In genomic region chr7:98346515-98347069, GRCh38 we compare ENCODE assay signal across 21 cellular contexts. TPM values are rescaled to one million over a fixed set of nuclear protein-coding genes. Genes with fewer than 3 reads are reported as not detected.
DNase-seq lines count a peak whose midpoint lies in the region; ATAC-seq, FAIRE-seq and TF ChIP-seq lines count a peak whose summit lies in the region.
"Had no signal": no experiment of that assay in that cellular context is flagged by ENCODE, and none has a peak within 500 bp of the region (broad histone marks: within the 10 kb centered on the region; RNA-seq: fewer than 3 reads in every experiment).

No MANE protein-coding gene starts in this region.

- no peak for TF ChIP-seq RAD21 in GM12878 (IDR thresholded peaks at IDR 0.05; ENCODE audit: insufficient read depth, low read depth, low read length)

- H3K4me2 ChIP-seq in mammary epithelial cell (ENCODE audit: insufficient read depth, low read depth, low read length), result no peak overlapping the region
- peak overlapping the region; percentile 21; the same call in 1 of the 2 replicates for H3K4me2 ChIP-seq in GM12878 (ENCODE audit: control insufficient read depth, insufficient read depth)
- no peak overlapping the region for H3K4me2 ChIP-seq in osteoblast (ENCODE audit: insufficient read depth, low read length)

- peak overlapping the region; percentile 66 for H3K27ac Mint-ChIP-seq in MCF 10A (ENCODE audit: low read depth, unreplicated experiment)
- H3K27ac Mint-ChIP-seq: B cell, CD14-positive monocyte had no signal

- peaks cover 4% of the 10 kb centered on the region for H3K4me1 Mint-ChIP-seq in MCF 10A (ENCODE audit: insufficient read depth, unreplicated experiment)
- H3K4me1 Mint-ChIP-seq: B cell; CD14-positive monocyte; CD8-positive, alpha-beta memory T cell had no signal

- ATAC-seq in GM12878, result peak; percentile 70

- TF ChIP-seq POLR2A in GM12878 (IDR thresholded peaks at IDR 0.05; ENCODE audit: low read depth, low read length), result no peak
- TF ChIP-seq POLR2A in H54 (IDR thresholded peaks at IDR 0.05; ENCODE audit: low read depth, low read length), result no peak

- FAIRE-seq in GM12878 (lab: Jason Lieb, UNC) (peak; percentile 61), H54 (lab: Jason Lieb, UNC) (no peak)

- BruUV-seq in MCF 10A (replicated peaks; lab: Mats Ljungman, UMichigan), result no TSS peak
- BruUV-seq in mammary epithelial cell (replicated peaks; lab: Mats Ljungman, UMichigan), result no TSS peak
- BruUV-seq in GM12878 (replicated peaks; lab: Mats Ljungman, UMichigan), result no TSS peak

- intact Hi-C loops in MCF 10A (cut with micrococcal nuclease) (no loop called here), mammary epithelial cell (cut with micrococcal nuclease) (no loop called here), GM12878 (cut with micrococcal nuclease; ENCODE audit: unreplicated experiment) (no loop called here)

- H3K79me2 ChIP-seq in mammary epithelial cell (ENCODE audit: insufficient read depth, low read length) (peaks cover 91% of the 10 kb centered on the region), GM12878 (ENCODE audit: control insufficient read depth, insufficient read depth, low read length) (no peaks in the 10 kb centered on the region; the same call in 1 of the 2 replicates), osteoblast (ENCODE audit: insufficient read depth, low read length) (no peaks in the 10 kb centered on the region)

- POLR2A ChIA-PET in MCF 10A (lab: Yijun Ruan, JAX) (interaction anchor here (0.8 to 1.2 kb wide), 2 partner anchors 10 to 59 kb away, joined by 4 read pairs; no protein-coding TSS in a partner anchor), GM12878 (lab: Charles Lee) (interaction anchor here (1.4 kb wide), 1 partner anchor 54 kb away, joined by 5 read pairs; the partner anchor contains the start of gene BAIAP2L1)

- H3K36me3 Mint-ChIP-seq in MCF 10A (ENCODE audit: insufficient read depth, unreplicated experiment), result peaks cover 6% of the 10 kb centered on the region
- H3K36me3 Mint-ChIP-seq: CD14-positive monocyte; CD8-positive, alpha-beta memory T cell had no signal

- H3K9me3 ChIP-seq in mammary epithelial cell (replicated peaks; ENCODE audit: insufficient read depth, low read length) (no peaks in the 10 kb centered on the region), GM12878 (replicated peaks; ENCODE audit: control insufficient read depth, insufficient read depth, low read length) (no peaks in the 10 kb centered on the region; the same call in 2 of the 3 replicates), osteoblast (ENCODE audit: low read depth, low read length) (peaks cover 2% of the 10 kb centered on the region)

- no peaks in the 10 kb centered on the region for H3K27me3 Mint-ChIP-seq in MCF 10A (ENCODE audit: insufficient read depth, unreplicated experiment)

- RAD21 ChIA-PET in GM12878 (lab: Charles Lee; ENCODE audit: unreplicated experiment), result no interaction called here

- no peak overlapping the region for H2AFZ ChIP-seq in mammary epithelial cell (ENCODE audit: low read depth, low read length)
- H2AFZ ChIP-seq in GM12878 (ENCODE audit: control insufficient read depth, low read depth, low read length), result no peak overlapping the region
- peak overlapping the region; percentile 0 for H2AFZ ChIP-seq in osteoblast (ENCODE audit: low read length)

- dilution Hi-C loops in mammary epithelial cell (cut with HindIII; ENCODE audit: low sequenced_read_pairs), result no loop called here

- H3K36me3 ChIP-seq in mammary epithelial cell (ENCODE audit: insufficient read depth, low read length), result peaks cover 4% of the 10 kb centered on the region
- peaks cover 0 to 2% of the 10 kb centered on the region in 2 experiments; a peak in 2 of 4 replicates for H3K36me3 ChIP-seq in GM12878 (ENCODE audit: control insufficient read depth in 2 of 2, insufficient read depth in 2 of 2, low read length in 1 of 2)
- no peaks in the 10 kb centered on the region for H3K36me3 ChIP-seq in osteoblast (ENCODE audit: insufficient read depth, low read length)

- H3K4me3 ChIP-seq in mammary epithelial cell (replicated peaks in 1 of 3; ENCODE audit: insufficient read depth in 1 of 3, low read depth in 2 of 3, low read length in 3 of 3), result no peak overlapping the region
- H3K4me3 ChIP-seq in GM12878, result no peak overlapping the region
- H3K4me3 ChIP-seq in osteoblast (ENCODE audit: insufficient read depth, low read length), result no peak overlapping the region

- H3K9me3 Mint-ChIP-seq in MCF 10A (ENCODE audit: unreplicated experiment), result no peaks in the 10 kb centered on the region
- H3K9me3 Mint-ChIP-seq: CD14-positive monocyte; CD8-positive, alpha-beta memory T cell had no signal

- H4K20me1 ChIP-seq in mammary epithelial cell (ENCODE audit: insufficient read depth, low read length) (no peaks in the 10 kb centered on the region), GM12878 (ENCODE audit: control insufficient read depth, insufficient read depth) (no peaks in the 10 kb centered on the region), osteoblast (ENCODE audit: insufficient read depth, low read length) (no peaks in the 10 kb centered on the region)

- H3K27ac ChIP-seq in mammary epithelial cell (ENCODE audit: insufficient read depth, low read depth, low read length) (no peak overlapping the region), GM12878 (ENCODE audit: control insufficient read depth, insufficient read depth) (no peak overlapping the region), osteoblast (ENCODE audit: low read depth, low read length) (no peak overlapping the region)
- H3K27ac ChIP-seq: 22Rv1, RWPE1 had no signal

- DNase-seq in MCF 10A (ENCODE audit: unreplicated experiment) (no peak), mammary epithelial cell (no peak), GM12878 (ENCODE audit: low read depth, low spot score) (no peak), osteoblast (ENCODE audit: insufficient read length, low spot score, missing footprints) (no peak), NCI-H748 treated with DMSO at 0.1 percent for 48 hours (lab: John Stamatoyannopoulos, UW) (no peak), H54 (ENCODE audit: insufficient read length, low spot score) (no peak), nucleus accumbens (lab: John Stamatoyannopoulos, UW) (no peak)
- DNase-seq: CD8-positive, alpha-beta memory T cell; DMS 273 treated with DMSO at 0.1 percent for 48 hours; DMS79; EL; GDM1; KBM-7; MM.1S; NCI-H2029; NCI-H446; SHP77 treated with DMSO at 0.1 percent for 48 hours had no signal

- TF ChIP-seq CTCF in MCF 10A (IDR thresholded peaks at IDR 0.05; ENCODE audit: unreplicated experiment) (no peak), mammary epithelial cell (conservative IDR thresholded peaks at IDR 0.05 in 1 of 2, IDR thresholded peaks at IDR 0.05 in 1 of 2; ENCODE audit: extremely low read depth in 1 of 2, insufficient read depth in 1 of 2, low read depth in 1 of 2, low read length in 2 of 2) (no peak), GM12878 (IDR thresholded peaks at IDR 0.05 in 2 of 3, conservative IDR thresholded peaks at IDR 0.05 in 1 of 3; ENCODE audit: control insufficient read depth in 2 of 3, extremely low read depth in 1 of 3, insufficient read depth in 1 of 3, low read depth in 3 of 3, low read length in 3 of 3) (no peak), osteoblast (IDR thresholded peaks at IDR 0.05; ENCODE audit: extremely low read depth, low read depth, low read length) (no peak)

- in situ Hi-C loops in mammary epithelial cell (cut with MboI; ENCODE audit: low sequenced_read_pairs in 2 of 2) (no loop called here), GM12878 (cut with MboI) (no loop called here)

- H3K27me3 ChIP-seq in mammary epithelial cell (ENCODE audit: insufficient read depth, low read length), result no peaks in the 10 kb centered on the region
- no peaks in the 10 kb centered on the region for H3K27me3 ChIP-seq in GM12878 (replicated peaks in 1 of 2; ENCODE audit: control insufficient read depth in 2 of 2, insufficient read depth in 2 of 2, low read length in 1 of 2)
- H3K27me3 ChIP-seq in osteoblast (ENCODE audit: insufficient read depth, low read length), result no peaks in the 10 kb centered on the region

- TF ChIP-seq EP300 in GM12878 (IDR thresholded peaks at IDR 0.05; ENCODE audit: borderline replicate concordance in 1 of 2, control insufficient read depth in 1 of 2, low read depth in 2 of 2, low read length in 2 of 2), result no peak

- CTCF ChIA-PET in MCF 10A (lab: Yijun Ruan, JAX), result interaction anchor here (0.5 to 0.6 kb wide), 4 partner anchors 11 to 1581 kb away, joined by 3 to 6 read pairs (median 4); no protein-coding TSS in a partner anchor
- CTCF ChIA-PET in mammary epithelial cell (lab: Charles Lee; ENCODE audit: low non-redundant PET), result no interaction called here
- CTCF ChIA-PET in GM12878 (lab: Yijun Ruan, JAX), result interaction anchor here (1.1 kb wide), 1 partner anchor 28 kb away, joined by 3 read pairs; no protein-coding TSS in a partner anchor

- no peak overlapping the region for H3K4me3 Mint-ChIP-seq in MCF 10A (ENCODE audit: unreplicated experiment)
- H3K4me3 Mint-ChIP-seq: B cell; CD8-positive, alpha-beta memory T cell had no signal

- SMC1A ChIA-PET in GM12878 (lab: Charles Lee; ENCODE audit: uncharacterized antibody, unreplicated experiment), result interaction anchor here (1.2 kb wide), 1 partner anchor 42 kb away, joined by 3 read pairs; no protein-coding TSS in a partner anchor

- 92% methylated on average over 7 of the region's 7 CpGs for WGBS in mammary epithelial cell (ENCODE audit: low coverage, missing lambda C conversion rate)
- WGBS in GM12878 (ENCODE audit: insufficient coverage, insufficient replicate concordance, low lambda C conversion rate, missing lambda C conversion rate), result 27% methylated on average over 7 of the region's 7 CpGs

- H3K4me1 ChIP-seq in mammary epithelial cell (ENCODE audit: insufficient read depth, low read length) (no peaks in the 10 kb centered on the region), GM12878 (ENCODE audit: control insufficient read depth, insufficient read depth, low read length) (no peaks in the 10 kb centered on the region), osteoblast (ENCODE audit: insufficient read depth, low read length) (peaks cover under 1% of the 10 kb centered on the region)

- H3K9ac ChIP-seq in mammary epithelial cell (ENCODE audit: insufficient read depth, low read length) (no peak overlapping the region), GM12878 (ENCODE audit: control insufficient read depth, insufficient read depth, low read length) (no peak overlapping the region)

RNA-seq across cellular contexts. Expression of gene BAIAP2L1, which starts 54.3 kb away (rescaled TPM):
- total RNA-seq in MCF 10A (2022) (60.2 and 60.7 TPM in 2 replicates), mammary epithelial cell (10 to 100 TPM; 39.0 to 65.0 TPM), GM12878 (2014; rRNA removed) (23.8 and 24.9 TPM in 2 replicates), GM12878 (2014; rRNA removed; fragmentation: Illumina TruSeq; extraction: Trizol) (32.2 and 32.6 TPM in 2 replicates), GM12878 (2021) (49.5 and 49.9 TPM in 2 replicates), osteoblast (7.7 and 10.5 TPM in 2 replicates)
- polyA plus RNA-seq in mammary epithelial cell (36.4 TPM), GM12878 (2011; rRNA removed) (25.2 and 25.3 TPM in 2 replicates), GM12878 (2014; fragmentation: Illumina TruSeq; extraction: Trizol) (60.2 and 89.5 TPM in 2 replicates), GM12878 (2014; fragmentation: Nextera tagmentation; extraction: Ambion mirVana) (10 to 100 TPM in 1 of 2 experiments, 1 to 10 TPM in 1; 8.9 to 11.6 TPM), GM12878 (2014; rRNA removed) (38.7 and 40.3 TPM in 2 replicates), GM12878 (2016; fragmentation: Nextera tagmentation; extraction: Ambion mirVana) (10 to 100 TPM; 54.9 to 58.3 TPM)
- polyA minus RNA-seq in mammary epithelial cell, result 40.8 TPM
- 57.4 and 58.9 TPM in 2 replicates for total RNA-seq in GM12878 (2013; cell fraction: nucleolus; rRNA removed)
- polyA plus RNA-seq in GM12878 (2011; ENCODE audit: low read depth), result 17.1 TPM
- polyA plus RNA-seq in GM12878 (2011; cell fraction: cytosol; rRNA removed), result 23.8 and 25.3 TPM in 2 replicates
- 21.1 and 23.7 TPM in 2 replicates for polyA plus RNA-seq in GM12878 (2011; cell fraction: nucleus; rRNA removed)
- polyA plus RNA-seq in GM12878 (2012), result 23.9 and 25.8 TPM in 2 replicates
- 20.7 and 22.2 TPM in 2 replicates for polyA minus RNA-seq in GM12878 (2011; rRNA and poly(A)+ RNA removed)
- polyA minus RNA-seq in GM12878 (2011; cell fraction: cytosol; rRNA and poly(A)+ RNA removed), result 10.6 and 10.7 TPM in 2 replicates
- 10.6 and 16.7 TPM in 2 replicates for polyA minus RNA-seq in GM12878 (2011; cell fraction: nucleus; rRNA and poly(A)+ RNA removed)
